ENCODE assay signal across 1 cellular context in genomic region chr12:89933911-89934310, GRCh38.
TF ChIP-seq lines count a peak whose summit lies in the region.

No MANE protein-coding gene starts in this region.

TF ChIP-seq in H1, 55 proteins besides CTCF, POLR2A, EP300 and RAD21:
- no peak for TF ChIP-seq YY1 (IDR thresholded peaks at IDR 0.05; ENCODE audit: low read depth, low read length)
- TF ChIP-seq RFX5 (IDR thresholded peaks at IDR 0.05; ENCODE audit: borderline replicate concordance, low read depth, low read length) = no peak
- TF ChIP-seq BCL11A (IDR thresholded peaks at IDR 0.05; ENCODE audit: low read depth in 2 of 2, low read length in 2 of 2) = no peak
- TF ChIP-seq CHD1 (IDR thresholded peaks at IDR 0.05; ENCODE audit: low read depth, low read length) = no peak
- no peak for TF ChIP-seq ATF2 (IDR thresholded peaks at IDR 0.05; ENCODE audit: low read length)
